ENCODE assay signal across 1 cellular context in the genomic region with DNA sequence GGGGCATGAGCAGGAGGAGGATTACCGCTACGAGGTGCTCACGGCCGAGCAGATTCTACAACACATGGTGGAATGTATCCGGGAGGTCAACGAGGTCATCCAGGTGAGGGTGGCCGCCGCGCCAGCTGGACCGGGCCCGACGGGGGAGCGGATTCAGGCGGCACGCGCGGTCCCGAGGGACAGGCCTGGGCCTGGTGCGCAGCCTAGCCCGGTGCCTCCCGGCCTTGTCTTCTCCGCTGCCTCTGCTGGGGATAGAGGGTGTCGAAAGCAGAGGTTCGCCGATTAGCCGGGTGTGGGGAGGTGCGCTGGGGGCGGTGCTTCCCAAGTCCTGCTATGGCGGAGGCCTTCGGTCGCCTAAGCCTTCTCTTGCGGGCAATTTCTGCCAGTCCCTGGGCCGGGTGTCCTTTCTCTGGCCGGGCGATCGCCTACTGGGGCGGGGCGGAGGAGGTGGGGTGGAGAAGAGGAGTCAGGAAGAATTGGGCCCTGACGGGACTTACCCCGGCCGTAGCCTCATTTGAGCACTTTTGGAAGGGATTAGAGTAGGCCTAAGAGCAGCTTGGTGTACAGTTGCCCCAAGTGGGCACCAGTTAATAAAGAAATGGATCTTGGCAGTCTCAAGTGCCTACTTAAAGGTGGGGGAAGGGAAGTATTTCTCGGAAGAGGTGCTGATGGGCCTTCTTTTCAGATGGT.
TF ChIP-seq lines count a peak whose summit lies in the region.

No MANE protein-coding gene starts in this region.

TF ChIP-seq in HepG2, 621 proteins besides CTCF, POLR2A, EP300 and RAD21 (continued from another document and continues in another):
- TF ChIP-seq ZC3H13 (CRISPR knock-in tag; IDR thresholded peaks at IDR 0.05) (no peak), ZNF331 (CRISPR knock-in tag; IDR thresholded peaks at IDR 0.05) (no peak), ZNF441 (CRISPR knock-in tag; IDR thresholded peaks at IDR 0.05; ENCODE audit: borderline replicate concordance) (peak; percentile 80; the same call in 1 of the 2 replicates), RAD51 (IDR thresholded peaks at IDR 0.05; ENCODE audit: borderline replicate concordance) (no peak), MAZ (IDR thresholded peaks at IDR 0.05; ENCODE audit: borderline replicate concordance, low read depth, low read length) (0 out of 2 replicates have a peak, but pooled peaks have one; percentile 41), MAZ (CRISPR knock-in tag; IDR thresholded peaks at IDR 0.05; ENCODE audit: low read depth) (peak; percentile 51; the same call in 1 of the 2 replicates), ZNF253 (CRISPR knock-in tag; IDR thresholded peaks at IDR 0.05; ENCODE audit: borderline replicate concordance) (no peak), SP5 (CRISPR knock-in tag; IDR thresholded peaks at IDR 0.05; ENCODE audit: borderline replicate concordance, low read depth) (0 out of 2 replicates have a peak, but pooled peaks have one; percentile 21), MTA1 (CRISPR knock-in tag; IDR thresholded peaks at IDR 0.05; ENCODE audit: borderline replicate concordance) (peak; percentile 49; the same call in 1 of the 2 replicates), HMG20A (CRISPR knock-in tag; IDR thresholded peaks at IDR 0.05; ENCODE audit: borderline replicate concordance) (no peak), PHF21A (CRISPR knock-in tag; IDR thresholded peaks at IDR 0.05) (no peak), RFX3 (CRISPR knock-in tag; IDR thresholded peaks at IDR 0.05) (no peak), HIVEP1 (CRISPR knock-in tag; IDR thresholded peaks at IDR 0.05) (no peak), MBNL3 (CRISPR knock-in tag; conservative IDR thresholded peaks at IDR 0.05) (no peak), ZBTB10 (CRISPR knock-in tag; IDR thresholded peaks at IDR 0.05; ENCODE audit: borderline replicate concordance) (peak; percentile 29; the same call in 1 of the 2 replicates), ZNF337 (CRISPR knock-in tag; IDR thresholded peaks at IDR 0.05; ENCODE audit: borderline replicate concordance, low read depth) (peak; percentile 39; the same call in 1 of the 2 replicates), TP53 (CRISPR knock-in tag; conservative IDR thresholded peaks at IDR 0.05) (no peak), ZSCAN22 (CRISPR knock-in tag; IDR thresholded peaks at IDR 0.05) (peak; percentile 32; the same call in 1 of the 2 replicates), CBX1 (IDR thresholded peaks at IDR 0.05; ENCODE audit: low read depth) (no peak), ELK4 (CRISPR knock-in tag; IDR thresholded peaks at IDR 0.05; ENCODE audit: borderline replicate concordance) (no peak), TEAD2 (CRISPR knock-in tag; IDR thresholded peaks at IDR 0.05) (no peak), NFKB2 (CRISPR knock-in tag; IDR thresholded peaks at IDR 0.05; ENCODE audit: borderline replicate concordance) (peak; percentile 48; the same call in 1 of the 2 replicates), DPF2 (CRISPR knock-in tag; IDR thresholded peaks at IDR 0.05; ENCODE audit: borderline replicate concordance, low read depth) (0 out of 2 replicates have a peak, but pooled peaks have one; percentile 4), ZSCAN31 (CRISPR knock-in tag; IDR thresholded peaks at IDR 0.05; ENCODE audit: low read depth) (no peak), ZFP37 (CRISPR knock-in tag; IDR thresholded peaks at IDR 0.05; ENCODE audit: borderline replicate concordance) (no peak), TBX3 (IDR thresholded peaks at IDR 0.05; ENCODE audit: borderline replicate concordance) (no peak), ZNF580 (CRISPR knock-in tag; IDR thresholded peaks at IDR 0.05; ENCODE audit: borderline replicate concordance, low read depth) (0 out of 2 replicates have a peak, but pooled peaks have one; percentile 23), EHMT2 (IDR thresholded peaks at IDR 0.05; ENCODE audit: borderline replicate concordance, low read depth, low read length) (no peak), SIX4 (CRISPR knock-in tag; IDR thresholded peaks at IDR 0.05) (no peak), SATB2 (CRISPR knock-in tag; IDR thresholded peaks at IDR 0.05) (0 out of 2 replicates have a peak, but pooled peaks have one; percentile 33), PITX1 (CRISPR knock-in tag; IDR thresholded peaks at IDR 0.05) (0 out of 2 replicates have a peak, but pooled peaks have one; percentile 66), BHLHE40 (IDR thresholded peaks at IDR 0.05; ENCODE audit: low read length) (no peak), MXI1 (IDR thresholded peaks at IDR 0.05; ENCODE audit: borderline replicate concordance, low read depth, low read length) (peak; percentile 22; the same call in 1 of the 3 replicates), STAG1 (CRISPR knock-in tag; IDR thresholded peaks at IDR 0.05) (0 out of 2 replicates have a peak, but pooled peaks have one; percentile 11), HDAC2 (CRISPR knock-in tag; IDR thresholded peaks at IDR 0.05) (no peak), ZFY (CRISPR knock-in tag; IDR thresholded peaks at IDR 0.05) (peak; percentile 75; the same call in 1 of the 2 replicates), AGO2 (optimal IDR thresholded peaks at IDR 0.05; ENCODE audit: low read depth, low read length) (peak; percentile 70), RBM22 (optimal IDR thresholded peaks at IDR 0.05; ENCODE audit: low read length) (no peak), GABPB1 (CRISPR knock-in tag; IDR thresholded peaks at IDR 0.05) (peak; percentile 56), MTF1 (CRISPR knock-in tag; IDR thresholded peaks at IDR 0.05) (no peak), NR1H2 (CRISPR knock-in tag; IDR thresholded peaks at IDR 0.05; ENCODE audit: borderline replicate concordance, low read depth) (0 out of 2 replicates have a peak, but pooled peaks have one; percentile 43), PREB (CRISPR knock-in tag; IDR thresholded peaks at IDR 0.05) (no peak), GLMP (CRISPR knock-in tag; IDR thresholded peaks at IDR 0.05; ENCODE audit: borderline replicate concordance) (no peak), MATR3 (CRISPR knock-in tag; IDR thresholded peaks at IDR 0.05) (no peak), SMAD9 (CRISPR knock-in tag; IDR thresholded peaks at IDR 0.05) (peak; percentile 86; the same call in 1 of the 2 replicates), MTERF4 (CRISPR knock-in tag; IDR thresholded peaks at IDR 0.05) (no peak), ZNF792 (CRISPR knock-in tag; IDR thresholded peaks at IDR 0.05) (no peak), KLF15 (CRISPR knock-in tag; IDR thresholded peaks at IDR 0.05; ENCODE audit: borderline replicate concordance) (no peak)
- TF ChIP-seq, protein P1, sequence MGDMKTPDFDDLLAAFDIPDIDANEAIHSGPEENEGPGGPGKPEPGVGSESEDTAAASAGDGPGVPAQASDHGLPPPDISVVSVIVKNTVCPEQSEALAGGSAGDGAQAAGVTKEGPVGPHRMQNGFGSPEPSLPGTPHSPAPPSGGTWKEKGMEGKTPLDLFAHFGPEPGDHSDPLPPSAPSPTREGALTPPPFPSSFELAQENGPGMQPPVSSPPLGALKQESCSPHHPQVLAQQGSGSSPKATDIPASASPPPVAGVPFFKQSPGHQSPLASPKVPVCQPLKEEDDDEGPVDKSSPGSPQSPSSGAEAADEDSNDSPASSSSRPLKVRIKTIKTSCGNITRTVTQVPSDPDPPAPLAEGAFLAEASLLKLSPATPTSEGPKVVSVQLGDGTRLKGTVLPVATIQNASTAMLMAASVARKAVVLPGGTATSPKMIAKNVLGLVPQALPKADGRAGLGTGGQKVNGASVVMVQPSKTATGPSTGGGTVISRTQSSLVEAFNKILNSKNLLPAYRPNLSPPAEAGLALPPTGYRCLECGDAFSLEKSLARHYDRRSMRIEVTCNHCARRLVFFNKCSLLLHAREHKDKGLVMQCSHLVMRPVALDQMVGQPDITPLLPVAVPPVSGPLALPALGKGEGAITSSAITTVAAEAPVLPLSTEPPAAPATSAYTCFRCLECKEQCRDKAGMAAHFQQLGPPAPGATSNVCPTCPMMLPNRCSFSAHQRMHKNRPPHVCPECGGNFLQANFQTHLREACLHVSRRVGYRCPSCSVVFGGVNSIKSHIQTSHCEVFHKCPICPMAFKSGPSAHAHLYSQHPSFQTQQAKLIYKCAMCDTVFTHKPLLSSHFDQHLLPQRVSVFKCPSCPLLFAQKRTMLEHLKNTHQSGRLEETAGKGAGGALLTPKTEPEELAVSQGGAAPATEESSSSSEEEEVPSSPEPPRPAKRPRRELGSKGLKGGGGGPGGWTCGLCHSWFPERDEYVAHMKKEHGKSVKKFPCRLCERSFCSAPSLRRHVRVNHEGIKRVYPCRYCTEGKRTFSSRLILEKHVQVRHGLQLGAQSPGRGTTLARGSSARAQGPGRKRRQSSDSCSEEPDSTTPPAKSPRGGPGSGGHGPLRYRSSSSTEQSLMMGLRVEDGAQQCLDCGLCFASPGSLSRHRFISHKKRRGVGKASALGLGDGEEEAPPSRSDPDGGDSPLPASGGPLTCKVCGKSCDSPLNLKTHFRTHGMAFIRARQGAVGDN (CRISPR knock-in tag; IDR thresholded peaks at IDR 0.05) = peak; percentile 67
- TF ChIP-seq, protein P2, sequence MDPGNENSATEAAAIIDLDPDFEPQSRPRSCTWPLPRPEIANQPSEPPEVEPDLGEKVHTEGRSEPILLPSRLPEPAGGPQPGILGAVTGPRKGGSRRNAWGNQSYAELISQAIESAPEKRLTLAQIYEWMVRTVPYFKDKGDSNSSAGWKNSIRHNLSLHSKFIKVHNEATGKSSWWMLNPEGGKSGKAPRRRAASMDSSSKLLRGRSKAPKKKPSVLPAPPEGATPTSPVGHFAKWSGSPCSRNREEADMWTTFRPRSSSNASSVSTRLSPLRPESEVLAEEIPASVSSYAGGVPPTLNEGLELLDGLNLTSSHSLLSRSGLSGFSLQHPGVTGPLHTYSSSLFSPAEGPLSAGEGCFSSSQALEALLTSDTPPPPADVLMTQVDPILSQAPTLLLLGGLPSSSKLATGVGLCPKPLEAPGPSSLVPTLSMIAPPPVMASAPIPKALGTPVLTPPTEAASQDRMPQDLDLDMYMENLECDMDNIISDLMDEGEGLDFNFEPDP (CRISPR knock-in tag; conservative IDR thresholded peaks at IDR 0.05) = no peak
- TF ChIP-seq, protein P3, sequence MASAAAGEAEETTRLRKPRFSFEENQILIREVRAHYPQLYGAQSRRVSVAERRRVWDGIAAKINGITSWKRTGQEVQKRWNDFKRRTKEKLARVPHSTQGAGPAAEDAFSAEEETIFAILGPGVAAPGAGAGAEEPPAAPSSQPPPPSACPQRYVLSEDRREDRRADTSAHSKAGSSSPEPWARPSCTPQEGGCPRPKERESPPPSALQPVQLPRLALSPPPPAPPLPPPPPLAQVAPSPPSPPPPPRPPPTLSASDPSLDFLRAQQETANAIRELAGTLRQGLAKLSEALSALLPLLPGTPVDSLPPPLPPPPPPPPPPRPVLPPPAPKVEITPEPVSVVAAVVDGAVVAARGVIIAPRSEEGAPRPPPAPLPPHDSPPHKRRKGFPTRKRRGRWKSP (CRISPR knock-in tag; IDR thresholded peaks at IDR 0.05) = 0 out of 2 replicates have a peak, but pooled peaks have one; percentile 56
- TF ChIP-seq, protein P4, sequence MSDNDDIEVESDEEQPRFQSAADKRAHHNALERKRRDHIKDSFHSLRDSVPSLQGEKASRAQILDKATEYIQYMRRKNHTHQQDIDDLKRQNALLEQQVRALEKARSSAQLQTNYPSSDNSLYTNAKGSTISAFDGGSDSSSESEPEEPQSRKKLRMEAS (IDR thresholded peaks at IDR 0.05) = no peak; the same call in 1 of the 2 replicates
